13 cellular contexts compared by ENCODE assay signal in the genomic region with DNA sequence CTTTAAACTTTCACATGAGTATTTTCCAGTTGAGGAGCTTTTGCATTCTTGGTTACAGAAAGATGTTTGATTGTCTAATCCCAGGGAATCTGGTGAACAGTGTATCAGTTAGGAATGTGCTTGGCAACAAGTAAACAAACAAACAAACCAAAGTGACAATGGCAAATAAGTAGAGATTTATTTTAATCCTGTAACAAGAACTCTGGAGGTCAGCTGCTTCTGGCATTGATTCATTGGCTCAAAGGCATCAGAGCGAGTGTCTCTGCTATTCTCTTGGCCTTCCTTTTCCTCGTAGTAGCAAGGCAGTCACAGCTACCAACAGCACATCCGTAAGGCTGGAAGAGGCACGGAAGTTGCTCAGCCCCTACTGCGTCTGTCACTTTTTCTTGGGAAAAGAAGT. TPM values are rescaled to one million over a fixed set of nuclear protein-coding genes. Genes with fewer than 3 reads are reported as not detected.
A peak's percentile ranks its signal among the peaks of the same experiment; 100 is the strongest.
DNase-seq lines count a peak whose midpoint lies in the region; ATAC-seq and TF ChIP-seq lines count a peak whose summit lies in the region.
"Had no signal": no experiment of that assay in that cellular context is flagged by ENCODE, and none has a peak within 500 bp of the region (broad histone marks: within the 10 kb centered on the region; RNA-seq: fewer than 3 reads in every experiment).

No MANE protein-coding gene starts in this region.

- no peak for TF ChIP-seq CTCF in AG10803 (conservative IDR thresholded peaks at IDR 0.05; ENCODE audit: low read length)

- H3K9me3 ChIP-seq in SJSA1 (replicated peaks), result peaks cover 1% of the 10 kb centered on the region

- H3K4me3 ChIP-seq in AG10803 (ENCODE audit: low read length) (peak overlapping the region; percentile 13; the same call in 1 of the 2 replicates), SJSA1 (no peak overlapping the region)
- H3K4me3 ChIP-seq: gastroesophageal sphincter had no signal

- H3K27ac ChIP-seq in SJSA1, result peak overlapping the region; percentile 38; the same call in 1 of the 2 replicates

- DNase-seq in AG10803 (ENCODE audit: low read depth), result peak; percentile 81
- DNase-seq in SJSA1 (ENCODE audit: low read depth in 1 of 2, low spot score in 2 of 2), result peak in 1 of 2 experiments; percentile 44
- no peak for DNase-seq in left cardiac atrium
- DNase-seq in renal cortical epithelial cell (ENCODE audit: low read depth), result peak; percentile 60
- no peak for DNase-seq in HuH-7 (ENCODE audit: low spot score)
- no peak for DNase-seq in activated CD8-positive, alpha-beta memory T cell treated with anti-CD3 and anti-CD28 coated beads, Interleukin-2, amount 50 U/mL, for 48 hours
- no peak for DNase-seq in posterior cingulate gyrus
- DNase-seq: activated B cell treated with CpG ODN at 0.5 μM for 24 hours; activated naive CD8-positive, alpha-beta T cell treated with anti-CD3 and anti-CD28 coated beads, Interleukin-2, amount 50 U/mL, for 24 hours; dermis blood vessel endothelial cell; NCI-H2171 treated with DMSO at 0.1 percent for 48 hours had no signal

- intact Hi-C loops in left cardiac atrium (cut with DNase I) (no loop called here), posterior cingulate gyrus (cut with DNase I) (no loop called here)

- no peaks in the 10 kb centered on the region for H3K27me3 ChIP-seq in SJSA1 (replicated peaks)
- H3K27me3 ChIP-seq: gastroesophageal sphincter had no signal

- ATAC-seq in left cardiac atrium (peak; percentile 68 to 70), HG03196 (IDR thresholded peaks at IDR 0.05; ENCODE audit: unreplicated experiment) (no peak)
- ATAC-seq: activated naive CD8-positive, alpha-beta T cell treated with anti-CD3 and anti-CD28 coated beads, Interleukin-2, amount 50 U/mL, for 24 hours; gastroesophageal sphincter had no signal

- peaks cover 12% of the 10 kb centered on the region for H3K4me1 ChIP-seq in SJSA1 (replicated peaks)

- no peaks in the 10 kb centered on the region for H3K36me3 ChIP-seq in SJSA1
- H3K36me3 ChIP-seq: gastroesophageal sphincter had no signal

RNA-seq across cellular contexts. Expression of a gene that starts 37.2 kb away (rescaled TPM):
- total RNA-seq in SJSA1 (2014; rRNA removed; shearing (Covaris generic)), result 14.3 and 18.8 TPM in 2 replicates
- total RNA-seq in left cardiac atrium, result 10 to 100 TPM; 33.8 to 33.9 TPM
- total RNA-seq in renal cortical epithelial cell, result 12.7 and 14.7 TPM in 2 replicates

Comparison
In these comparisons a context has a peak if more than half of its experiments do, and no peak if none do; other contexts are left out.
1. DNase-seq: peak in AG10803 (single experiment) and renal cortical epithelial cell (single experiment); none in left cardiac atrium (single experiment), HuH-7 (single experiment), activated CD8-positive, alpha-beta memory T cell treated with anti-CD3 and anti-CD28 coated beads, Interleukin-2, amount 50 U/mL, for 48 hours (single experiment) and posterior cingulate gyrus (0 of 10).